In the genomic region with DNA sequence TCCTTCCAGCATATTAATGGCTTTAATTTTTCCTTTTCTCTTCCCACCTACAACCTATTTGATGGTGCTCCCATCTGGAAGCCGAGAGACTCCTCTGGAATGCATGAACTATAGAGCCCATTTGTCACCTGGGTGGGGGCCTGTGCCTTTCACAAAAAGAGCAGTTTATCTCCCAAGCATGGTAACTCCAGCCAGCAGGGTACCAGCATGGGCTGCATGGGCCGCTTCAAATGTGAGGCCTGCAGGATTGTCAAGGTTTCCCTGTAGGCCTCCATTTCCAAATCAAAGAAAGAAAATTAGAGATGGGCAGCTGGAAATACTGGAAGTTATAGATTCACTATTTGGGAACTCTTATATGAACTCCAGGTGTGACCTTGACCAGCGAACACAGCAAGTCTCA, we compare ENCODE assay signal across 26 cellular contexts. TPM values are rescaled to one million over a fixed set of nuclear protein-coding genes. Genes with fewer than 3 reads are reported as not detected.
"Had no signal": no experiment of that assay in that cellular context is flagged by ENCODE, and none has a peak within 500 bp of the region (broad histone marks: within the 10 kb centered on the region; RNA-seq: fewer than 3 reads in every experiment).

No MANE protein-coding gene starts in this region.

- H3K27me3 ChIP-seq: colonic mucosa, dorsolateral prefrontal cortex, esophagus muscularis mucosa, esophagus squamous epithelium, foreskin keratinocyte, gastrocnemius medialis, gastroesophageal sphincter, heart left ventricle, heart right ventricle had no signal

- H3K4me1 ChIP-seq: colonic mucosa, esophagus muscularis mucosa, esophagus squamous epithelium, foreskin keratinocyte, gastrocnemius medialis, gastroesophageal sphincter had no signal

- ATAC-seq: effector memory CD8-positive, alpha-beta T cell; esophagus mucosa; foreskin keratinocyte; gastrocnemius medialis; gastroesophageal sphincter; heart left ventricle; heart right ventricle had no signal

- H3K4me3 Mint-ChIP-seq: dendritic cell treated with granulocyte-macrophage colony-stimulating factor and Interleukin-4, amounts not matched to agents 40 ng/mL and 50 ng/mL, for 4 days; effector memory CD8-positive, alpha-beta T cell; endodermal cell had no signal

- DNase-seq: colonic mucosa; cortex of kidney; dermis blood vessel endothelial cell; dorsolateral prefrontal cortex; effector CD4-positive, alpha-beta T cell; effector CD8-positive, alpha-beta T cell; effector memory CD4-positive, alpha-beta T cell; effector memory CD8-positive, alpha-beta T cell; endodermal cell; erythroblast; esophagus squamous epithelium; foreskin fibroblast; foreskin keratinocyte; gastrocnemius medialis; head of caudate nucleus; heart left ventricle; heart right ventricle had no signal

- H3K27me3 Mint-ChIP-seq: dendritic cell treated with granulocyte-macrophage colony-stimulating factor and Interleukin-4, amounts not matched to agents 40 ng/mL and 50 ng/mL, for 4 days; effector memory CD8-positive, alpha-beta T cell had no signal

- H3K27ac ChIP-seq: colonic mucosa, coronary artery, dorsolateral prefrontal cortex, epithelial cell of prostate, esophagus muscularis mucosa, esophagus squamous epithelium, foreskin keratinocyte, gastrocnemius medialis, gastroesophageal sphincter, heart left ventricle, heart right ventricle had no signal

- H3K4me3 ChIP-seq: colonic mucosa, coronary artery, dorsolateral prefrontal cortex, esophagus muscularis mucosa, esophagus squamous epithelium, gastrocnemius medialis, gastroesophageal sphincter, heart left ventricle, heart right ventricle had no signal

- H3K9me3 ChIP-seq: colonic mucosa, esophagus muscularis mucosa, esophagus squamous epithelium, gastrocnemius medialis, gastroesophageal sphincter, heart left ventricle, heart right ventricle had no signal

- H3K36me3 ChIP-seq: colonic mucosa, gastrocnemius medialis had no signal

- H3K27ac Mint-ChIP-seq: dendritic cell treated with granulocyte-macrophage colony-stimulating factor and Interleukin-4, amounts not matched to agents 40 ng/mL and 50 ng/mL, for 4 days; effector memory CD8-positive, alpha-beta T cell; endodermal cell had no signal

- H3K9me3 Mint-ChIP-seq: dendritic cell treated with granulocyte-macrophage colony-stimulating factor and Interleukin-4, amounts not matched to agents 40 ng/mL and 50 ng/mL, for 4 days; effector memory CD8-positive, alpha-beta T cell; endodermal cell had no signal

RNA-seq across cellular contexts. Expression of a gene that starts 50.7 kb away (rescaled TPM):
- total RNA-seq: dermis blood vessel endothelial cell, epithelial cell of proximal tubule, fibroblast of villous mesenchyme, foreskin keratinocyte, glomerular endothelial cell had no signal
